8 cellular contexts compared by ENCODE assay signal in genomic region chr1:43707191-43708005, GRCh38. TPM values are rescaled to one million over a fixed set of nuclear protein-coding genes. Genes with fewer than 3 reads are reported as not detected.
DNase-seq lines count a peak whose midpoint lies in the region; ATAC-seq and TF ChIP-seq lines count a peak whose summit lies in the region.

ST3GAL3 (plus strand) TSS chr1:43707536; CDS start chr1:43736263, 28,727 bp downstream.

- H3K4me3 ChIP-seq in choroid plexus epithelial cell (ENCODE audit: low read depth, low read length), result peak within 1 kb of the TSS; percentile 69

- intact Hi-C loops in left colon (cut with DNase I, micrococcal nuclease), result no loop called here

- TF ChIP-seq CTCF in choroid plexus epithelial cell (conservative IDR thresholded peaks at IDR 0.05; ENCODE audit: low read depth, low read length), result no peak

- DNase-seq in Ammon's horn (ENCODE audit: low spot score) (peak; percentile 96), GM19238 (ENCODE audit: insufficient read length, low spot score) (peak; percentile 97), NCI-H524 treated with DMSO at 0.1 percent for 48 hours (lab: John Stamatoyannopoulos, UW) (peak; percentile 30), choroid plexus epithelial cell (ENCODE audit: low read depth) (peak; percentile 95), left colon (peak; percentile 93 to 95)
- DNase-seq in activated CD4-positive, alpha-beta T cell treated with anti-CD3 and anti-CD28 coated beads for 4 hours, result peak; percentile 89 to 94
- DNase-seq in stimulated activated CD4-positive, alpha-beta T cell treated with anti-CD3 and anti-CD28 coated beads, Interleukin-1b, Interleukin-23, amount 100 ng/mL, for 4 hours (ENCODE audit: low read depth in 2 of 2), result peak; percentile 89 to 91

- ATAC-seq in HG03439 (IDR thresholded peaks at IDR 0.05; ENCODE audit: unreplicated experiment) (peak; percentile 86), left colon (peak; percentile 94)

RNA-seq across cellular contexts. Expression of gene ST3GAL3, which starts in this region (rescaled TPM):
- 10 to 100 TPM in 1 of 2 donors, 1 to 10 TPM in 1; 7.1 to 10.7 TPM for total RNA-seq in left colon

Comparison
In these comparisons a context has a peak if more than half of its experiments do, and no peak if none do; other contexts are left out.
1. Peak in every context shown above with its lines: DNase-seq, ATAC-seq and H3K4me3 ChIP-seq.
2. DNase-seq: peak in every context shown above with its lines; median percentile 97 in GM19238; 96 in Ammon's horn; 95 in choroid plexus epithelial cell; 94 in left colon; 92 in activated CD4-positive, alpha-beta T cell treated with anti-CD3 and anti-CD28 coated beads for 4 hours; 90 in stimulated activated CD4-positive, alpha-beta T cell treated with anti-CD3 and anti-CD28 coated beads, Interleukin-1b, Interleukin-23, amount 100 ng/mL, for 4 hours; 30 in NCI-H524 treated with DMSO at 0.1 percent for 48 hours.